2 cellular contexts compared by ENCODE assay signal in genomic region chr12:121202407-121203355, GRCh38.
TF ChIP-seq lines count a peak whose summit lies in the region.

No MANE protein-coding gene starts in this region.

TF ChIP-seq in HEK293T, 16 proteins besides CTCF, POLR2A, EP300 and RAD21:
- no peak for TF ChIP-seq ARNT (IDR thresholded peaks at IDR 0.05)
- TF ChIP-seq BHLHE40 (IDR thresholded peaks at IDR 0.05; ENCODE audit: borderline replicate concordance) = no peak
- peak; percentile 49; the same call in 1 of the 2 replicates for TF ChIP-seq CTBP1 (IDR thresholded peaks at IDR 0.05; ENCODE audit: borderline replicate concordance)

TF ChIP-seq in K562, 482 proteins besides CTCF, POLR2A, EP300 and RAD21 (continues in another document):
- no peak for TF ChIP-seq HEY1 (CRISPR knock-in tag; IDR thresholded peaks at IDR 0.05; ENCODE audit: borderline replicate concordance)
- TF ChIP-seq ZNF263 (CRISPR knock-in tag; IDR thresholded peaks at IDR 0.05; ENCODE audit: borderline replicate concordance) = no peak
- no peak for TF ChIP-seq ZNF436 (CRISPR knock-in tag; IDR thresholded peaks at IDR 0.05)
- TF ChIP-seq ZFP36 (IDR thresholded peaks at IDR 0.05; ENCODE audit: low read depth, low read length, partially characterized antibody) = no peak
- no peak for TF ChIP-seq ZC3H11A (IDR thresholded peaks at IDR 0.05; ENCODE audit: low read depth, low read length)
- TF ChIP-seq GTF2E2 (tag; IDR thresholded peaks at IDR 0.05) = no peak
- TF ChIP-seq XRCC4 (IDR thresholded peaks at IDR 0.05; ENCODE audit: extremely low read depth, insufficient read depth, insufficient read length) = no peak
- no peak for TF ChIP-seq MAFK (IDR thresholded peaks at IDR 0.05; ENCODE audit: low read length)
- no peak for TF ChIP-seq JUNB (CRISPR knock-in tag; conservative IDR thresholded peaks at IDR 0.05)
- no peak for TF ChIP-seq TAF7 (tag; IDR thresholded peaks at IDR 0.05)
- TF ChIP-seq PHF20 (IDR thresholded peaks at IDR 0.05; ENCODE audit: partially characterized antibody) = no peak
- TF ChIP-seq, protein P1, sequence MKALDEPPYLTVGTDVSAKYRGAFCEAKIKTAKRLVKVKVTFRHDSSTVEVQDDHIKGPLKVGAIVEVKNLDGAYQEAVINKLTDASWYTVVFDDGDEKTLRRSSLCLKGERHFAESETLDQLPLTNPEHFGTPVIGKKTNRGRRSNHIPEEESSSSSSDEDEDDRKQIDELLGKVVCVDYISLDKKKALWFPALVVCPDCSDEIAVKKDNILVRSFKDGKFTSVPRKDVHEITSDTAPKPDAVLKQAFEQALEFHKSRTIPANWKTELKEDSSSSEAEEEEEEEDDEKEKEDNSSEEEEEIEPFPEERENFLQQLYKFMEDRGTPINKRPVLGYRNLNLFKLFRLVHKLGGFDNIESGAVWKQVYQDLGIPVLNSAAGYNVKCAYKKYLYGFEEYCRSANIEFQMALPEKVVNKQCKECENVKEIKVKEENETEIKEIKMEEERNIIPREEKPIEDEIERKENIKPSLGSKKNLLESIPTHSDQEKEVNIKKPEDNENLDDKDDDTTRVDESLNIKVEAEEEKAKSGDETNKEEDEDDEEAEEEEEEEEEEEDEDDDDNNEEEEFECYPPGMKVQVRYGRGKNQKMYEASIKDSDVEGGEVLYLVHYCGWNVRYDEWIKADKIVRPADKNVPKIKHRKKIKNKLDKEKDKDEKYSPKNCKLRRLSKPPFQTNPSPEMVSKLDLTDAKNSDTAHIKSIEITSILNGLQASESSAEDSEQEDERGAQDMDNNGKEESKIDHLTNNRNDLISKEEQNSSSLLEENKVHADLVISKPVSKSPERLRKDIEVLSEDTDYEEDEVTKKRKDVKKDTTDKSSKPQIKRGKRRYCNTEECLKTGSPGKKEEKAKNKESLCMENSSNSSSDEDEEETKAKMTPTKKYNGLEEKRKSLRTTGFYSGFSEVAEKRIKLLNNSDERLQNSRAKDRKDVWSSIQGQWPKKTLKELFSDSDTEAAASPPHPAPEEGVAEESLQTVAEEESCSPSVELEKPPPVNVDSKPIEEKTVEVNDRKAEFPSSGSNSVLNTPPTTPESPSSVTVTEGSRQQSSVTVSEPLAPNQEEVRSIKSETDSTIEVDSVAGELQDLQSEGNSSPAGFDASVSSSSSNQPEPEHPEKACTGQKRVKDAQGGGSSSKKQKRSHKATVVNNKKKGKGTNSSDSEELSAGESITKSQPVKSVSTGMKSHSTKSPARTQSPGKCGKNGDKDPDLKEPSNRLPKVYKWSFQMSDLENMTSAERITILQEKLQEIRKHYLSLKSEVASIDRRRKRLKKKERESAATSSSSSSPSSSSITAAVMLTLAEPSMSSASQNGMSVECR (CRISPR knock-in tag; IDR thresholded peaks at IDR 0.05) = no peak
- TF ChIP-seq, protein P2, sequence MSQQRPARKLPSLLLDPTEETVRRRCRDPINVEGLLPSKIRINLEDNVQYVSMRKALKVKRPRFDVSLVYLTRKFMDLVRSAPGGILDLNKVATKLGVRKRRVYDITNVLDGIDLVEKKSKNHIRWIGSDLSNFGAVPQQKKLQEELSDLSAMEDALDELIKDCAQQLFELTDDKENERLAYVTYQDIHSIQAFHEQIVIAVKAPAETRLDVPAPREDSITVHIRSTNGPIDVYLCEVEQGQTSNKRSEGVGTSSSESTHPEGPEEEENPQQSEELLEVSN (IDR thresholded peaks at IDR 0.05; ENCODE audit: borderline replicate concordance in 1 of 2, extremely low read depth in 1 of 2, insufficient read depth in 1 of 2, insufficient read length in 1 of 2, low read depth in 1 of 2, low read length in 1 of 2, poor library complexity in 1 of 2, severe bottlenecking in 1 of 2) = no peak
- no peak for TF ChIP-seq ZNF143 (CRISPR knock-in tag; IDR thresholded peaks at IDR 0.05)
- TF ChIP-seq, protein P3, sequence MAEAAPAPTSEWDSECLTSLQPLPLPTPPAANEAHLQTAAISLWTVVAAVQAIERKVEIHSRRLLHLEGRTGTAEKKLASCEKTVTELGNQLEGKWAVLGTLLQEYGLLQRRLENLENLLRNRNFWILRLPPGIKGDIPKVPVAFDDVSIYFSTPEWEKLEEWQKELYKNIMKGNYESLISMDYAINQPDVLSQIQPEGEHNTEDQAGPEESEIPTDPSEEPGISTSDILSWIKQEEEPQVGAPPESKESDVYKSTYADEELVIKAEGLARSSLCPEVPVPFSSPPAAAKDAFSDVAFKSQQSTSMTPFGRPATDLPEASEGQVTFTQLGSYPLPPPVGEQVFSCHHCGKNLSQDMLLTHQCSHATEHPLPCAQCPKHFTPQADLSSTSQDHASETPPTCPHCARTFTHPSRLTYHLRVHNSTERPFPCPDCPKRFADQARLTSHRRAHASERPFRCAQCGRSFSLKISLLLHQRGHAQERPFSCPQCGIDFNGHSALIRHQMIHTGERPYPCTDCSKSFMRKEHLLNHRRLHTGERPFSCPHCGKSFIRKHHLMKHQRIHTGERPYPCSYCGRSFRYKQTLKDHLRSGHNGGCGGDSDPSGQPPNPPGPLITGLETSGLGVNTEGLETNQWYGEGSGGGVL (CRISPR knock-in tag; IDR thresholded peaks at IDR 0.05) = no peak
- TF ChIP-seq, protein P4, sequence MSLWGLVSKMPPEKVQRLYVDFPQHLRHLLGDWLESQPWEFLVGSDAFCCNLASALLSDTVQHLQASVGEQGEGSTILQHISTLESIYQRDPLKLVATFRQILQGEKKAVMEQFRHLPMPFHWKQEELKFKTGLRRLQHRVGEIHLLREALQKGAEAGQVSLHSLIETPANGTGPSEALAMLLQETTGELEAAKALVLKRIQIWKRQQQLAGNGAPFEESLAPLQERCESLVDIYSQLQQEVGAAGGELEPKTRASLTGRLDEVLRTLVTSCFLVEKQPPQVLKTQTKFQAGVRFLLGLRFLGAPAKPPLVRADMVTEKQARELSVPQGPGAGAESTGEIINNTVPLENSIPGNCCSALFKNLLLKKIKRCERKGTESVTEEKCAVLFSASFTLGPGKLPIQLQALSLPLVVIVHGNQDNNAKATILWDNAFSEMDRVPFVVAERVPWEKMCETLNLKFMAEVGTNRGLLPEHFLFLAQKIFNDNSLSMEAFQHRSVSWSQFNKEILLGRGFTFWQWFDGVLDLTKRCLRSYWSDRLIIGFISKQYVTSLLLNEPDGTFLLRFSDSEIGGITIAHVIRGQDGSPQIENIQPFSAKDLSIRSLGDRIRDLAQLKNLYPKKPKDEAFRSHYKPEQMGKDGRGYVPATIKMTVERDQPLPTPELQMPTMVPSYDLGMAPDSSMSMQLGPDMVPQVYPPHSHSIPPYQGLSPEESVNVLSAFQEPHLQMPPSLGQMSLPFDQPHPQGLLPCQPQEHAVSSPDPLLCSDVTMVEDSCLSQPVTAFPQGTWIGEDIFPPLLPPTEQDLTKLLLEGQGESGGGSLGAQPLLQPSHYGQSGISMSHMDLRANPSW (CRISPR knock-in tag; IDR thresholded peaks at IDR 0.05) = no peak
- no peak for TF ChIP-seq ZNF282 (CRISPR knock-in tag; IDR thresholded peaks at IDR 0.05)
- peak; percentile 96 for TF ChIP-seq SMARCA4 (IDR thresholded peaks at IDR 0.05)
- TF ChIP-seq MTA2 (IDR thresholded peaks at IDR 0.05; ENCODE audit: low read depth) = peak; percentile 89
- TF ChIP-seq ZNF512 (tag; IDR thresholded peaks at IDR 0.05) = no peak
- TF ChIP-seq PBX2 (CRISPR knock-in tag; IDR thresholded peaks at IDR 0.05; ENCODE audit: low read depth) = no peak
- TF ChIP-seq PBX2 (tag; conservative IDR thresholded peaks at IDR 0.05; ENCODE audit: low read depth) = peak; percentile 46; the same call in 1 of the 2 replicates
- peak; percentile 60 to 75; a peak in 2 of 4 replicates for TF ChIP-seq FOXK2 (conservative IDR thresholded peaks at IDR 0.05 in 1 of 2, IDR thresholded peaks at IDR 0.05 in 1 of 2; ENCODE audit: low read depth in 2 of 2)
- TF ChIP-seq, protein P5, sequence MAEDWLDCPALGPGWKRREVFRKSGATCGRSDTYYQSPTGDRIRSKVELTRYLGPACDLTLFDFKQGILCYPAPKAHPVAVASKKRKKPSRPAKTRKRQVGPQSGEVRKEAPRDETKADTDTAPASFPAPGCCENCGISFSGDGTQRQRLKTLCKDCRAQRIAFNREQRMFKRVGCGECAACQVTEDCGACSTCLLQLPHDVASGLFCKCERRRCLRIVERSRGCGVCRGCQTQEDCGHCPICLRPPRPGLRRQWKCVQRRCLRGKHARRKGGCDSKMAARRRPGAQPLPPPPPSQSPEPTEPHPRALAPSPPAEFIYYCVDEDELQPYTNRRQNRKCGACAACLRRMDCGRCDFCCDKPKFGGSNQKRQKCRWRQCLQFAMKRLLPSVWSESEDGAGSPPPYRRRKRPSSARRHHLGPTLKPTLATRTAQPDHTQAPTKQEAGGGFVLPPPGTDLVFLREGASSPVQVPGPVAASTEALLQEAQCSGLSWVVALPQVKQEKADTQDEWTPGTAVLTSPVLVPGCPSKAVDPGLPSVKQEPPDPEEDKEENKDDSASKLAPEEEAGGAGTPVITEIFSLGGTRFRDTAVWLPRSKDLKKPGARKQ (CRISPR knock-in tag; IDR thresholded peaks at IDR 0.05) = no peak
- no peak for TF ChIP-seq ZNF668 (CRISPR knock-in tag; IDR thresholded peaks at IDR 0.05)
- TF ChIP-seq CBFA2T2 (conservative IDR thresholded peaks at IDR 0.05) = peak; percentile 71; the same call in 1 of the 2 replicates
- no peak for TF ChIP-seq ZNF395 (CRISPR knock-in tag; IDR thresholded peaks at IDR 0.05)
- no peak for TF ChIP-seq FIP1L1 (IDR thresholded peaks at IDR 0.05; ENCODE audit: low read depth, low read length, poor library complexity, severe bottlenecking)
- TF ChIP-seq, protein P6, sequence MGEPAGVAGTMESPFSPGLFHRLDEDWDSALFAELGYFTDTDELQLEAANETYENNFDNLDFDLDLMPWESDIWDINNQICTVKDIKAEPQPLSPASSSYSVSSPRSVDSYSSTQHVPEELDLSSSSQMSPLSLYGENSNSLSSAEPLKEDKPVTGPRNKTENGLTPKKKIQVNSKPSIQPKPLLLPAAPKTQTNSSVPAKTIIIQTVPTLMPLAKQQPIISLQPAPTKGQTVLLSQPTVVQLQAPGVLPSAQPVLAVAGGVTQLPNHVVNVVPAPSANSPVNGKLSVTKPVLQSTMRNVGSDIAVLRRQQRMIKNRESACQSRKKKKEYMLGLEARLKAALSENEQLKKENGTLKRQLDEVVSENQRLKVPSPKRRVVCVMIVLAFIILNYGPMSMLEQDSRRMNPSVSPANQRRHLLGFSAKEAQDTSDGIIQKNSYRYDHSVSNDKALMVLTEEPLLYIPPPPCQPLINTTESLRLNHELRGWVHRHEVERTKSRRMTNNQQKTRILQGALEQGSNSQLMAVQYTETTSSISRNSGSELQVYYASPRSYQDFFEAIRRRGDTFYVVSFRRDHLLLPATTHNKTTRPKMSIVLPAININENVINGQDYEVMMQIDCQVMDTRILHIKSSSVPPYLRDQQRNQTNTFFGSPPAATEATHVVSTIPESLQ (CRISPR knock-in tag; IDR thresholded peaks at IDR 0.05) = no peak
- TF ChIP-seq ZEB2 (IDR thresholded peaks at IDR 0.05) = no peak
- TF ChIP-seq, protein P7, sequence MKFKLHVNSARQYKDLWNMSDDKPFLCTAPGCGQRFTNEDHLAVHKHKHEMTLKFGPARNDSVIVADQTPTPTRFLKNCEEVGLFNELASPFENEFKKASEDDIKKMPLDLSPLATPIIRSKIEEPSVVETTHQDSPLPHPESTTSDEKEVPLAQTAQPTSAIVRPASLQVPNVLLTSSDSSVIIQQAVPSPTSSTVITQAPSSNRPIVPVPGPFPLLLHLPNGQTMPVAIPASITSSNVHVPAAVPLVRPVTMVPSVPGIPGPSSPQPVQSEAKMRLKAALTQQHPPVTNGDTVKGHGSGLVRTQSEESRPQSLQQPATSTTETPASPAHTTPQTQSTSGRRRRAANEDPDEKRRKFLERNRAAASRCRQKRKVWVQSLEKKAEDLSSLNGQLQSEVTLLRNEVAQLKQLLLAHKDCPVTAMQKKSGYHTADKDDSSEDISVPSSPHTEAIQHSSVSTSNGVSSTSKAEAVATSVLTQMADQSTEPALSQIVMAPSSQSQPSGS (CRISPR knock-in tag; IDR thresholded peaks at IDR 0.05) = no peak
- TF ChIP-seq MAZ (CRISPR knock-in tag; conservative IDR thresholded peaks at IDR 0.05 in 1 of 2, IDR thresholded peaks at IDR 0.05 in 1 of 2) = no peak; a peak in 1 of 4 replicates
- no peak for TF ChIP-seq HNRNPH1 (optimal IDR thresholded peaks at IDR 0.05; ENCODE audit: low read depth, low read length)
- TF ChIP-seq RBM34 (IDR thresholded peaks at IDR 0.05; ENCODE audit: borderline replicate concordance, insufficient read depth, low read length) = no peak
